In genomic region chr14:100662850-100663527, GRCh38 we compare ENCODE assay signal across 8 cellular contexts.
DNase-seq lines count a peak whose midpoint lies in the region; ATAC-seq lines count a peak whose summit lies in the region.

No MANE protein-coding gene starts in this region.

- DNase-seq in activated gamma-delta T cell treated with Interleukin-2 at 50 U/mL for 16 hours (peak; percentile 57), activated gamma-delta T cell (lab: John Stamatoyannopoulos, UW) (no peak), NCI-H1694 treated with DMSO at 0.1 percent for 48 hours (lab: John Stamatoyannopoulos, UW) (peak; percentile 83), dermis microvascular lymphatic vessel endothelial cell (ENCODE audit: low read depth in 2 of 2) (peak; percentile 66 to 79), lung microvascular endothelial cell (ENCODE audit: low read depth in 2 of 2) (peak; percentile 67 to 92)
- DNase-seq in activated CD4-positive, alpha-beta T cell treated with anti-CD3 and anti-CD28 coated beads for 48 hours: peak; percentile 75
- peak; percentile 35 for DNase-seq in stimulated activated CD8-positive, alpha-beta memory T cell treated with anti-CD3 and anti-CD28 coated beads, Interleukin-4, amount 100 ng/mL, for 24 hours (ENCODE audit: low read depth)

- no peak for ATAC-seq in GM19324 (IDR thresholded peaks at IDR 0.05; ENCODE audit: low FRiP score, unreplicated experiment)
